Comparison of ENCODE assay signal across 19 cellular contexts in the genomic region with DNA sequence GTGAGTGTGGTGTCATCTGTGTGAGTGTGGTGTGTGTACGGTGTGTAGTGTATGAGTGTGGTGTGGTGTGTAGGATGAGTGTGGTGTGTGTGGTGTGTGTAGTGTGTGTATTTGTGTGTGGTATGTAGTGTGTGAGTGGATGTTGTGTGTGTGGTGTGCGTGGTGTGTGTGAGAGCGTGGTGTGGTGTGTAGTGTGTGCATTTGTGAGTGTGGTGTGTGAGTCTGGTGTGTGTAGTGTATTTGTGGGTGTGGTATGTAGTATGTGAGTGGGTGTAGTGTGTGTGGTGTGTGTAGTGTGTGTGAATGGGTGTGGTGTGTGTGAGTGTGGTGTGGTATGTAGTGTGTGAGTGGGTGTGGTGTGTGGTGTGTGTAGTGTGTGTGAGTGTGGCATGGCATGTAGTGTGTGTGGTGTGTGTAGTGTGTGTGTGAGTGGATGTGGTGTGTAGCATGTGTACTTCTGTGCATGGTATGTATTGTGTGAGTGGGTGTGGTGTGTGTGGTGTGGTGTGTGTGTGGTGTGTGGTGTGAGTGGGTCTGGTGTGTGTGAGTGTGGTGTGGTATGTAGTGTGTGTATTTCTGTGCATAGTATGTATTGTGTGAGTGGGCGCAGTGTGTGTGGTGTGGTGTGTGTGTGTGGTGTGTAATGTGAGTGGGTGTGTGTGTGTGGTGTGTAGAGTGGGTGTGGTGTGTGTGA.
DNase-seq lines count a peak whose midpoint lies in the region; ATAC-seq and TF ChIP-seq lines count a peak whose summit lies in the region.
"Had no signal": no experiment of that assay in that cellular context is flagged by ENCODE, and none has a peak within 500 bp of the region (broad histone marks: within the 10 kb centered on the region; RNA-seq: fewer than 3 reads in every experiment).

No MANE protein-coding gene starts in this region.

- TF ChIP-seq EP300 in upper lobe of left lung (IDR thresholded peaks at IDR 0.05), result no peak

- H3K4me1 Mint-ChIP-seq in H9, result peaks cover 16 to 17% of the 10 kb centered on the region in 2 experiments
- H3K4me1 Mint-ChIP-seq in activated CD8-positive, alpha-beta T cell treated with anti-CD3 and anti-CD28 coated beads for 36 hours (ENCODE audit: low read depth), result no peaks in the 10 kb centered on the region

- CTCF ChIA-PET in activated CD8-positive, alpha-beta T cell treated with anti-CD3 and anti-CD28 coated beads for 36 hours (lab: Charles Lee), result no interaction called here

- H2BK15ac ChIP-seq in H9 (ENCODE audit: low read depth, low read length), result no peak overlapping the region

- TF ChIP-seq POLR2A in upper lobe of left lung (IDR thresholded peaks at IDR 0.05), result no peak

- H4K91ac ChIP-seq in H9 (ENCODE audit: insufficient read length, low read depth, low read length), result no peak overlapping the region

- no peak overlapping the region for H3K4me3 ChIP-seq in upper lobe of left lung
- H3K4me3 ChIP-seq: BLaER1 treated with 17β-estradiol and CSF1 and Interleukin-3, amounts not matched to agents 10 nM and 100 nM; GM23338; hepatocyte; stomach had no signal

- H3K36me3 Mint-ChIP-seq in H9 (ENCODE audit: insufficient read depth in 1 of 3, low read depth in 3 of 3), result no peaks in the 10 kb centered on the region
- H3K36me3 Mint-ChIP-seq in activated CD8-positive, alpha-beta T cell treated with anti-CD3 and anti-CD28 coated beads for 36 hours (ENCODE audit: low read depth), result no peaks in the 10 kb centered on the region

- no peak overlapping the region for H3K4me2 ChIP-seq in H9 (ENCODE audit: insufficient read depth, insufficient read length, low read length)
- H3K4me2 ChIP-seq: GM23338, hepatocyte had no signal

- no peak for TF ChIP-seq CTCF in H9 (conservative IDR thresholded peaks at IDR 0.05)
- no peak for TF ChIP-seq CTCF in activated CD8-positive, alpha-beta T cell treated with anti-CD3 and anti-CD28 coated beads for 36 hours (IDR thresholded peaks at IDR 0.05)
- TF ChIP-seq CTCF in upper lobe of left lung (IDR thresholded peaks at IDR 0.05), result no peak

- H3K9ac ChIP-seq in H9 (ENCODE audit: extremely low read depth, insufficient read length, low read length), result no peak overlapping the region
- H3K9ac ChIP-seq: BLaER1 treated with 17β-estradiol and CSF1 and Interleukin-3, amounts not matched to agents 10 nM and 100 nM had no signal

- H2BK120ac ChIP-seq in H9 (ENCODE audit: low read depth, low read length, poor library complexity, severe bottlenecking), result no peak overlapping the region

- H3K27me3 Mint-ChIP-seq in H9 (ENCODE audit: low read depth), result no peaks in the 10 kb centered on the region
- peaks cover 1% of the 10 kb centered on the region for H3K27me3 Mint-ChIP-seq in activated CD8-positive, alpha-beta T cell treated with anti-CD3 and anti-CD28 coated beads for 36 hours

- no peaks in the 10 kb centered on the region for H3K23me2 ChIP-seq in H9 (ENCODE audit: insufficient read length, low read depth, low read length, poor library complexity, severe bottlenecking)

- peak overlapping the region; percentile 18 for H4K5ac ChIP-seq in H9 (ENCODE audit: insufficient read length, low read depth, low read length)

- H3K36me3 ChIP-seq in upper lobe of left lung, result no peaks in the 10 kb centered on the region
- H3K36me3 ChIP-seq: BLaER1 treated with 17β-estradiol and CSF1 and Interleukin-3, amounts not matched to agents 10 nM and 100 nM; stomach had no signal

- no peak overlapping the region for H3K4me3 Mint-ChIP-seq in H9
- no peak overlapping the region for H3K4me3 Mint-ChIP-seq in activated CD8-positive, alpha-beta T cell treated with anti-CD3 and anti-CD28 coated beads for 36 hours
- H3K4me3 Mint-ChIP-seq: GM23338, nephron progenitor cell had no signal

- peak; percentile 42 for ATAC-seq in activated CD8-positive, alpha-beta T cell treated with anti-CD3 and anti-CD28 coated beads for 36 hours
- ATAC-seq in upper lobe of left lung (ENCODE audit: low FRiP score in 2 of 2) (peak; percentile 20 to 60), HG02623 (IDR thresholded peaks at IDR 0.05; ENCODE audit: unreplicated experiment) (no peak)
- ATAC-seq: GM23338 had no signal

- no peak overlapping the region for H2BK20ac ChIP-seq in H9 (ENCODE audit: low read depth, low read length, poor library complexity, severe bottlenecking)

- no peak overlapping the region for H3K27ac Mint-ChIP-seq in H9
- H3K27ac Mint-ChIP-seq in activated CD8-positive, alpha-beta T cell treated with anti-CD3 and anti-CD28 coated beads for 36 hours, result no peak overlapping the region
- H3K27ac Mint-ChIP-seq: activated T-helper 2 cell treated with anti-CD3 and anti-CD28 coated beads, Interferon-gamma antibody, Interleukin-2, Interleukin-4, amounts not matched to agents 10 μg/mL and 5 μg/mL and 100 μg/mL, durations not matched to agents 14 hours and 24 hours and 36 hours; GM23338; nephron progenitor cell had no signal

- H3K56ac ChIP-seq in H9 (ENCODE audit: insufficient read length, low read depth, low read length), result no peak overlapping the region

- H2AK5ac ChIP-seq in H9 (ENCODE audit: insufficient read length, low read length), result no peak overlapping the region

- H3K23ac ChIP-seq in H9 (ENCODE audit: insufficient read length, low read depth, low read length), result peak overlapping the region; percentile 2

- H4K8ac ChIP-seq in H9 (replicated peaks; ENCODE audit: insufficient read length, low read depth, low read length), result peak overlapping the region; percentile 1

- no peaks in the 10 kb centered on the region for H3K27me3 ChIP-seq in H9 (ENCODE audit: insufficient read depth, low read length)
- H3K27me3 ChIP-seq in upper lobe of left lung, result no peaks in the 10 kb centered on the region
- H3K27me3 ChIP-seq: BLaER1 treated with 17β-estradiol and CSF1 and Interleukin-3, amounts not matched to agents 10 nM and 100 nM; hepatocyte had no signal

- no peak overlapping the region for H2BK5ac ChIP-seq in H9 (ENCODE audit: insufficient read length, low read length)

- intact Hi-C loops in activated CD8-positive, alpha-beta T cell treated with anti-CD3 and anti-CD28 coated beads for 36 hours (cut with micrococcal nuclease), result no loop called here

- peak overlapping the region; percentile 4 for H3K18ac ChIP-seq in H9 (ENCODE audit: insufficient read length, low read depth, low read length)

- POLR2A ChIA-PET in activated CD8-positive, alpha-beta T cell treated with anti-CD3 and anti-CD28 coated beads for 36 hours (lab: Charles Lee), result no interaction called here

- H4K20me1 ChIP-seq in H9 (ENCODE audit: control insufficient read depth, insufficient read depth, insufficient read length), result no peaks in the 10 kb centered on the region
- H4K20me1 ChIP-seq: BLaER1 treated with 17β-estradiol and CSF1 and Interleukin-3, amounts not matched to agents 10 nM and 100 nM had no signal

- no peaks in the 10 kb centered on the region for H3K79me2 ChIP-seq in H9 (ENCODE audit: insufficient read depth, low read length)
- H3K79me2 ChIP-seq: hepatocyte had no signal

- DNase-seq in H9, result no peak
- no peak for DNase-seq in activated CD8-positive, alpha-beta T cell treated with anti-CD3 and anti-CD28 coated beads for 36 hours
- DNase-seq in islet precursor cell, result peak; percentile 12
- no peak for DNase-seq in upper lobe of left lung
- DNase-seq in SHP77 treated with DMSO at 0.1 percent for 48 hours (lab: John Stamatoyannopoulos, UW), result no peak
- DNase-seq in CD1c-positive myeloid dendritic cell (ENCODE audit: extremely low spot score), result no peak
- DNase-seq: activated naive CD4-positive, alpha-beta T cell treated with anti-CD3 and anti-CD28 coated beads, Interleukin-2, amount 50 U/mL, for 16 hours; amygdala; COR-L47; NCI-H1436 treated with DMSO at 0.1 percent for 48 hours; NCI-H226; nephron progenitor cell; Right ventricle myocardium superior; stomach had no signal

- H3K4ac ChIP-seq in H9 (ENCODE audit: low read depth, low read length), result no peak overlapping the region

- no peak overlapping the region for H3T11ph ChIP-seq in H9 (ENCODE audit: low read length)

- H3K9me3 Mint-ChIP-seq in H9, result no peaks in the 10 kb centered on the region
- H3K9me3 Mint-ChIP-seq in activated CD8-positive, alpha-beta T cell treated with anti-CD3 and anti-CD28 coated beads for 36 hours, result no peaks in the 10 kb centered on the region
- H3K9me3 Mint-ChIP-seq: activated T-helper 2 cell treated with anti-CD3 and anti-CD28 coated beads, Interferon-gamma antibody, Interleukin-2, Interleukin-4, amounts not matched to agents 10 μg/mL and 5 μg/mL and 100 μg/mL, durations not matched to agents 14 hours and 24 hours and 36 hours; GM23338 had no signal

- no peak overlapping the region for H2BK12ac ChIP-seq in H9 (ENCODE audit: insufficient read length, low read depth, low read length)

- H3K4me1 ChIP-seq in H9 (ENCODE audit: insufficient read depth, low read length), result no peaks in the 10 kb centered on the region; the same call in 1 of the 2 replicates
- H3K4me1 ChIP-seq in upper lobe of left lung, result no peaks in the 10 kb centered on the region

- WGBS in H9 (ENCODE audit: extremely low coverage, insufficient read length, low lambda C conversion rate), result 100% methylated on average over 4 of the region's 4 CpGs
- whole genome bisulfite sequencing in upper lobe of left lung, 2 donors, result 94 to 96% methylated on average over 4 of the region's 4 CpGs

- H3K27ac ChIP-seq in H9 (ENCODE audit: insufficient read length, low read depth, low read length) (no peak overlapping the region), upper lobe of left lung (no peak overlapping the region)
- H3K27ac ChIP-seq: hepatocyte had no signal

- H3K14ac ChIP-seq in H9 (ENCODE audit: insufficient read depth, low read length), result no peak overlapping the region

- H3K79me1 ChIP-seq in H9 (ENCODE audit: insufficient read depth, low read depth, low read length, poor library complexity, severe bottlenecking), result no peaks in the 10 kb centered on the region

- H3K9me3 ChIP-seq in H9 (ENCODE audit: control insufficient read depth, low read depth, low read length), result no peaks in the 10 kb centered on the region
- no peaks in the 10 kb centered on the region for H3K9me3 ChIP-seq in upper lobe of left lung
- H3K9me3 ChIP-seq: stomach had no signal

- H2AFZ ChIP-seq in H9 (ENCODE audit: low read length), result no peak overlapping the region
- H2AFZ ChIP-seq: hepatocyte had no signal
